In the genomic region with DNA sequence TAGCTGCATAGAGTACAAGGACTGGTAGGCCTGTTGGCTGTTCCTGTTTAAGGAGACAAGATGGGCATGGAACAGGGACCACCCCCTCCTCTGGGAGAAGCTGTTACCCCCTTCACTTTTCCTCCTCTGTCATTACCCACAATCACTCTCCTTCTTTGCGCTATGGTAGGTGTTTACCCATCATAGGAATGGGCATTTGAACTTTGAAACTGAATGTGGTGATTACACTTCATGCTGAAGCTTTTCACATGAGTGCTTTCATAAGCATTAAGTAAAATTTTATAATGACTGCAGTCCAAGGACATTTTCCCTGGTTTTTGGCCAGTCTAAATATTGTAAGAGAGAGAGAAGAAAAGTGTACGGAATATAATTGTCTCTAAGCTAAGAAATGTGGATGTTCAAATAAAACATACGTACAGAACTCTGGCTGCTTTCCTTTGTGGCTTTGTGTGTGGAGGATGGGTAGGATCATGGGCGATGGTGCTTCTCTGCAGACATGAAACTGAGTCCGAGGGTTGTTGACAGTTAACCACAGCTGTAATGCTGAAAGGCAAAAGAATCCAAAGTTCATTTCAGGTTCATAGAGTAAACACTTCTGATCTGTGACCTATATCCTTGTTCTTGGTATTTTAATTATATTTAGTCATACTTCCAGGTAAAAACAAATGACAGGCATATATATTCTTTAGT, we compare ENCODE assay signal across 18 cellular contexts. TPM values are rescaled to one million over a fixed set of nuclear protein-coding genes. Genes with fewer than 3 reads are reported as not detected.
DNase-seq lines count a peak whose midpoint lies in the region; ATAC-seq and TF ChIP-seq lines count a peak whose summit lies in the region.
"Had no signal": no experiment of that assay in that cellular context is flagged by ENCODE, and none has a peak within 500 bp of the region (broad histone marks: within the 10 kb centered on the region; RNA-seq: fewer than 3 reads in every experiment).

No MANE protein-coding gene starts in this region.

- no peaks in the 10 kb centered on the region for H3K36me3 ChIP-seq in IMR-90 (ENCODE audit: control insufficient read depth, insufficient read depth, low read length)
- H3K36me3 ChIP-seq: brain microvascular endothelial cell, sigmoid colon had no signal

- H3K4ac ChIP-seq in IMR-90 (ENCODE audit: low read depth, low read length): no peak overlapping the region

- 59% methylated on average over 2 of the region's 5 CpGs; no CpG with 5 or more reads in 1 of the 2 experiments for WGBS in IMR-90 (ENCODE audit: extremely low coverage in 2 of 2, insufficient read length in 1 of 2), 2 experiments

- peaks cover 9% of the 10 kb centered on the region for H3K9me3 ChIP-seq in IMR-90 (ENCODE audit: control insufficient read depth, insufficient read depth, low read length)

- H3K14ac ChIP-seq in IMR-90 (replicated peaks; ENCODE audit: low read depth, low read length): peak overlapping the region; percentile 68

- no peak overlapping the region for H2BK5ac ChIP-seq in IMR-90 (ENCODE audit: low read depth, low read length, poor library complexity, severe bottlenecking)

- H3K4me1 ChIP-seq in IMR-90 (ENCODE audit: control insufficient read depth, insufficient read depth, low read length): 0 out of 2 replicates have a peak, but pooled peaks cover 3% of the 10 kb centered on the region
- H3K4me1 ChIP-seq: sigmoid colon had no signal

- TF ChIP-seq CTCF in IMR-90 (conservative IDR thresholded peaks at IDR 0.05; ENCODE audit: low read depth, low read length): no peak

- CTCF ChIA-PET in IMR-90 (lab: Yijun Ruan, JAX): no interaction called here

- dilution Hi-C loops in IMR-90 (cut with HindIII; ENCODE audit: low sequenced_read_pairs, unreplicated experiment): no loop called here

- no peak overlapping the region for H4K5ac ChIP-seq in IMR-90 (ENCODE audit: low read depth, low read length)

- H2AFZ ChIP-seq in IMR-90 (replicated peaks; ENCODE audit: low read length, poor library complexity): no peak overlapping the region

- in situ Hi-C loops in IMR-90 (cut with MboI; ENCODE audit: low sequenced_read_pairs): no loop called here

- H3K9me3 Mint-ChIP-seq in T-helper 2 cell treated with Interferon-gamma antibody and Interleukin-4, amounts not matched to agents 5 μg/mL and 100 μg/mL, for 36 hours: peaks cover 24% of the 10 kb centered on the region
- peaks cover 4% of the 10 kb centered on the region for H3K9me3 Mint-ChIP-seq in stimulated activated effector memory CD8-positive, alpha-beta T cell treated with anti-CD3 and anti-CD28 coated beads, Interleukin-12 subunit alpha, Interleukin-12 subunit beta, amount 100 ng/mL, for 72 hours
- H3K9me3 Mint-ChIP-seq in stimulated activated memory B cell treated with anti-CD40 and anti-IgM and Interleukin-4, amounts not matched to agents 10 μg/mL and 1 μg/mL and 100 μg/mL, for 72 hours: peaks cover 4% of the 10 kb centered on the region
- H3K9me3 Mint-ChIP-seq: activated naive CD4-positive, alpha-beta T cell treated with anti-CD3 and anti-CD28 coated beads, Interleukin-2, amount 50 U/mL, for 24 hours had no signal

- no peak overlapping the region for H2AK9ac ChIP-seq in IMR-90 (replicated peaks; ENCODE audit: low read depth, low read length, poor library complexity)

- no peak overlapping the region for H3K23ac ChIP-seq in IMR-90 (ENCODE audit: low read depth, low read length)

- no peaks in the 10 kb centered on the region for H3K79me1 ChIP-seq in IMR-90 (ENCODE audit: low read depth in 1 of 2, low read length in 2 of 2)

- H3K18ac ChIP-seq in IMR-90 (ENCODE audit: low read depth, low read length): peak overlapping the region; percentile 37; the same call in 1 of the 2 replicates

- no peak for TF ChIP-seq RAD21 in IMR-90 (IDR thresholded peaks at IDR 0.05; ENCODE audit: low read length)

- no TSS peak for BruUV-seq in IMR-90 (replicated peaks; lab: Mats Ljungman, UMichigan)

- no peak overlapping the region for H3K4me3 ChIP-seq in IMR-90 (ENCODE audit: insufficient read depth, low read depth, low read length)
- H3K4me3 ChIP-seq: sigmoid colon had no signal

- H2BK15ac ChIP-seq in IMR-90 (ENCODE audit: low read depth, low read length): no peak overlapping the region

- 0 out of 2 replicates have a peak overlapping the region, but pooled peaks have one; percentile 3 for H3K4me2 ChIP-seq in IMR-90 (ENCODE audit: low read depth, low read length)

- peaks cover 17% of the 10 kb centered on the region for H3K4me1 Mint-ChIP-seq in T-helper 2 cell treated with Interferon-gamma antibody and Interleukin-4, amounts not matched to agents 5 μg/mL and 100 μg/mL, for 36 hours (ENCODE audit: low read depth)
- H3K4me1 Mint-ChIP-seq in stimulated activated effector memory CD8-positive, alpha-beta T cell treated with anti-CD3 and anti-CD28 coated beads, Interleukin-12 subunit alpha, Interleukin-12 subunit beta, amount 100 ng/mL, for 72 hours: peaks cover 8% of the 10 kb centered on the region
- no peaks in the 10 kb centered on the region for H3K4me1 Mint-ChIP-seq in stimulated activated memory B cell treated with anti-CD40 and anti-IgM and Interleukin-4, amounts not matched to agents 10 μg/mL and 1 μg/mL and 100 μg/mL, for 72 hours
- H3K4me1 Mint-ChIP-seq: activated naive CD4-positive, alpha-beta T cell treated with anti-CD3 and anti-CD28 coated beads, Interleukin-2, amount 50 U/mL, for 24 hours had no signal

- no peak overlapping the region for H4K8ac ChIP-seq in IMR-90 (ENCODE audit: low read depth in 2 of 2, low read length in 2 of 2)

- ATAC-seq in IMR-90 (ENCODE audit: low read depth): no peak
- peak; percentile 85 for ATAC-seq in left lobe of liver
- ATAC-seq in stimulated activated effector memory CD8-positive, alpha-beta T cell treated with anti-CD3 and anti-CD28 coated beads, Interleukin-12 subunit alpha, Interleukin-12 subunit beta, amount 100 ng/mL, for 72 hours: peak; percentile 93
- no peak for ATAC-seq in stimulated activated memory B cell treated with anti-CD40 and anti-IgM and Interleukin-4, amounts not matched to agents 10 μg/mL and 1 μg/mL and 100 μg/mL, for 72 hours
- ATAC-seq: Panc1 had no signal

- no peaks in the 10 kb centered on the region; the same call in 1 of the 2 replicates for H3K27me3 ChIP-seq in IMR-90 (ENCODE audit: control insufficient read depth, insufficient read depth, low read length)
- H3K27me3 ChIP-seq: brain microvascular endothelial cell, sigmoid colon had no signal

- no peak overlapping the region for H3K9ac ChIP-seq in IMR-90 (ENCODE audit: low read depth, low read length)

- H2BK120ac ChIP-seq in IMR-90 (ENCODE audit: low read depth, low read length): no peak overlapping the region

- H3K9me1 ChIP-seq in IMR-90 (ENCODE audit: insufficient read depth, low read length): no peaks in the 10 kb centered on the region; the same call in 1 of the 2 replicates

- H3K27ac Mint-ChIP-seq in T-helper 2 cell treated with Interferon-gamma antibody and Interleukin-4, amounts not matched to agents 5 μg/mL and 100 μg/mL, for 36 hours: peak overlapping the region; percentile 6
- H3K27ac Mint-ChIP-seq in stimulated activated effector memory CD8-positive, alpha-beta T cell treated with anti-CD3 and anti-CD28 coated beads, Interleukin-12 subunit alpha, Interleukin-12 subunit beta, amount 100 ng/mL, for 72 hours: no peak overlapping the region
- no peak overlapping the region for H3K27ac Mint-ChIP-seq in stimulated activated memory B cell treated with anti-CD40 and anti-IgM and Interleukin-4, amounts not matched to agents 10 μg/mL and 1 μg/mL and 100 μg/mL, for 72 hours
- H3K27ac Mint-ChIP-seq: activated naive CD4-positive, alpha-beta T cell treated with anti-CD3 and anti-CD28 coated beads, Interleukin-2, amount 50 U/mL, for 24 hours had no signal

- H3K27me3 Mint-ChIP-seq in T-helper 2 cell treated with Interferon-gamma antibody and Interleukin-4, amounts not matched to agents 5 μg/mL and 100 μg/mL, for 36 hours (ENCODE audit: low read depth): peaks cover 6% of the 10 kb centered on the region
- H3K27me3 Mint-ChIP-seq in stimulated activated memory B cell treated with anti-CD40 and anti-IgM and Interleukin-4, amounts not matched to agents 10 μg/mL and 1 μg/mL and 100 μg/mL, for 72 hours: peaks cover 11% of the 10 kb centered on the region

- no peak overlapping the region for H3K56ac ChIP-seq in IMR-90 (ENCODE audit: extremely low read depth, insufficient read depth, low read length)

- no peak overlapping the region for H4K91ac ChIP-seq in IMR-90 (ENCODE audit: insufficient read depth, low read depth, low read length)

- H3K4me3 Mint-ChIP-seq in T-helper 2 cell treated with Interferon-gamma antibody and Interleukin-4, amounts not matched to agents 5 μg/mL and 100 μg/mL, for 36 hours: peak overlapping the region; percentile 17
- H3K4me3 Mint-ChIP-seq in stimulated activated effector memory CD8-positive, alpha-beta T cell treated with anti-CD3 and anti-CD28 coated beads, Interleukin-12 subunit alpha, Interleukin-12 subunit beta, amount 100 ng/mL, for 72 hours: no peak overlapping the region
- H3K4me3 Mint-ChIP-seq in stimulated activated memory B cell treated with anti-CD40 and anti-IgM and Interleukin-4, amounts not matched to agents 10 μg/mL and 1 μg/mL and 100 μg/mL, for 72 hours: no peak overlapping the region
- H3K4me3 Mint-ChIP-seq: activated naive CD4-positive, alpha-beta T cell treated with anti-CD3 and anti-CD28 coated beads, Interleukin-2, amount 50 U/mL, for 24 hours had no signal

- H2BK20ac ChIP-seq in IMR-90 (ENCODE audit: low read depth, low read length): no peak overlapping the region

- no peaks in the 10 kb centered on the region for H4K20me1 ChIP-seq in IMR-90 (ENCODE audit: insufficient read depth, low read length)

- no peak overlapping the region for H3K27ac ChIP-seq in IMR-90 (ENCODE audit: insufficient read depth, low read length)
- H3K27ac ChIP-seq: brain microvascular endothelial cell, sigmoid colon had no signal

- TF ChIP-seq POLR2A in IMR-90 (IDR thresholded peaks at IDR 0.05; ENCODE audit: low read depth, low read length): no peak

- intact Hi-C loops in IMR-90 (cut with micrococcal nuclease): loop anchor here (5.0 kb wide), 1 partner anchor 108 kb away; no protein-coding TSS in a partner anchor

- POLR2A ChIA-PET in IMR-90 (lab: Charles Lee; ENCODE audit: unreplicated experiment): no interaction called here

- H3K36me3 Mint-ChIP-seq in T-helper 2 cell treated with Interferon-gamma antibody and Interleukin-4, amounts not matched to agents 5 μg/mL and 100 μg/mL, for 36 hours (ENCODE audit: low read depth): peaks cover 5% of the 10 kb centered on the region
- H3K36me3 Mint-ChIP-seq in stimulated activated effector memory CD8-positive, alpha-beta T cell treated with anti-CD3 and anti-CD28 coated beads, Interleukin-12 subunit alpha, Interleukin-12 subunit beta, amount 100 ng/mL, for 72 hours: no peaks in the 10 kb centered on the region
- H3K36me3 Mint-ChIP-seq in stimulated activated memory B cell treated with anti-CD40 and anti-IgM and Interleukin-4, amounts not matched to agents 10 μg/mL and 1 μg/mL and 100 μg/mL, for 72 hours: peaks cover 5% of the 10 kb centered on the region
- H3K36me3 Mint-ChIP-seq: activated naive CD4-positive, alpha-beta T cell treated with anti-CD3 and anti-CD28 coated beads, Interleukin-2, amount 50 U/mL, for 24 hours had no signal

- peak overlapping the region; percentile 13; the same call in 1 of the 2 replicates for H2AK5ac ChIP-seq in IMR-90 (ENCODE audit: low read depth, low read length)

- DNase-seq in IMR-90 (no peak), left lobe of liver (ENCODE audit: low spot score) (peak; percentile 72), DMS79 treated with DMSO at 0.1 percent for 48 hours (lab: John Stamatoyannopoulos, UW) (no peak)
- peak; percentile 20 for DNase-seq in T-helper 2 cell treated with Interferon-gamma antibody and Interleukin-4, amounts not matched to agents 5 μg/mL and 100 μg/mL, for 36 hours (ENCODE audit: low spot score)
- no peak for DNase-seq in stimulated activated effector memory CD8-positive, alpha-beta T cell treated with anti-CD3 and anti-CD28 coated beads, Interleukin-12 subunit alpha, Interleukin-12 subunit beta, amount 100 ng/mL, for 72 hours (ENCODE audit: low spot score in 2 of 2)
- no peak for DNase-seq in activated CD4-positive, alpha-beta T cell treated with anti-CD3 and anti-CD28 coated beads for 4 hours
- DNase-seq: brain microvascular endothelial cell; foreskin fibroblast; hypothalamus; NCI-H1105; NCI-H2171; NCI-H774; occipital lobe; sigmoid colon; stimulated activated CD4-positive, alpha-beta T cell treated with anti-CD3 and anti-CD28 coated beads, Interleukin-1b, Interleukin-23, amount 100 ng/mL, for 48 hours had no signal

RNA-seq across cellular contexts. Expression of gene CCN2, which starts 56.3 kb away (rescaled TPM):
- total RNA-seq in IMR-90 (2012; rRNA removed): 148 and 211 TPM in 2 replicates
- 1,205 and 1,345 TPM in 2 replicates for polyA plus RNA-seq in IMR-90 (2012; rRNA removed)
- polyA plus RNA-seq in IMR-90 (2012; cell fraction: cytosol; rRNA removed): 703 and 2,182 TPM in 2 replicates
- polyA plus RNA-seq in IMR-90 (2012; cell fraction: nucleus; rRNA removed; ENCODE audit: low replicate concordance): 1,717 and 1,819 TPM in 2 replicates
- total RNA-seq in left lobe of liver: 6.7 TPM

Comparison
In these comparisons a context has a peak if more than half of its experiments do, and no peak if none do; other contexts are left out.
1. ATAC-seq: peak in left lobe of liver (single experiment) and stimulated activated effector memory CD8-positive, alpha-beta T cell treated with anti-CD3 and anti-CD28 coated beads, Interleukin-12 subunit alpha, Interleukin-12 subunit beta, amount 100 ng/mL, for 72 hours (single experiment); none in IMR-90 (single experiment) and stimulated activated memory B cell treated with anti-CD40 and anti-IgM and Interleukin-4, amounts not matched to agents 10 μg/mL and 1 μg/mL and 100 μg/mL, for 72 hours (single experiment).
2. DNase-seq: peak in T-helper 2 cell treated with Interferon-gamma antibody and Interleukin-4, amounts not matched to agents 5 μg/mL and 100 μg/mL, for 36 hours (single experiment) and left lobe of liver (single experiment); none in IMR-90 (single experiment), stimulated activated effector memory CD8-positive, alpha-beta T cell treated with anti-CD3 and anti-CD28 coated beads, Interleukin-12 subunit alpha, Interleukin-12 subunit beta, amount 100 ng/mL, for 72 hours (0 of 2), activated CD4-positive, alpha-beta T cell treated with anti-CD3 and anti-CD28 coated beads for 4 hours (0 of 2) and DMS79 treated with DMSO at 0.1 percent for 48 hours (single experiment).
3. RNA of gene CCN2, which starts 56.3 kb away (total RNA-seq): 148 to 211 TPM in IMR-90; 6.7 TPM in left lobe of liver (single experiment); every median in the first group is over 10 times any median in the second.